Comparison of ENCODE assay signal across 1 cellular context in the genomic region with DNA sequence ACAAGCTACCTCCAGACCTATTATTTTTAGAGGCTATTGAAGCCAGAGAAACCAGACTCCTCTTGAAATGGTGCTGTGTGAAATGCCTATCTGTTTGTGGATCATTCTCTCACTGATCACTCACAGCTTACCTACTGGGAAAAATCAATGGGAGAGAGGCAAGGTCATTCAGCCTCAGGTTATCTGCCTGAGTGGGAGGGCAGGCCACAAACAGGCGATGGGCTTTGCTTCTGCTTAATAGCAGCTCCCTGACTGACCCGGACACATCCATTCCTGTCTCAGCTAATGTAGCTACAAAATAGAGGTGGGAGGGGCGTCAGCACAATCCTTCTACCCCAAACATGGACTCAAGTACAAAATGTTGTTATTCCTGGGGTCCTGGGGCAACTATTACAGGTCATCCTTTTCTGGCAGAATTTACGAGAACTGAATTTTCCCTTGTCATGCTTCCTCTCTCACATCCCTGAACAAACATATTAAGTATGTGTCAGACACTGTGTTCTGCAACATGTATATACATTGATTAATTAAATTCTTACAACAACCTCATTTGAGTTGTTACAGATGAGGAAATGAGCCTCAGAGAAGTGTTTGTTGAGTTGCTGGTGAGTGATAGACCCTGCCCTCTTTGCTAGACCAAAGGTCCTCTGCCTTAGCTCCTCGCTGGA.
TF ChIP-seq lines count a peak whose summit lies in the region.

No MANE protein-coding gene starts in this region.

TF ChIP-seq in WTC11, 78 proteins besides CTCF, POLR2A, EP300 and RAD21:
- TF ChIP-seq, protein P1, sequence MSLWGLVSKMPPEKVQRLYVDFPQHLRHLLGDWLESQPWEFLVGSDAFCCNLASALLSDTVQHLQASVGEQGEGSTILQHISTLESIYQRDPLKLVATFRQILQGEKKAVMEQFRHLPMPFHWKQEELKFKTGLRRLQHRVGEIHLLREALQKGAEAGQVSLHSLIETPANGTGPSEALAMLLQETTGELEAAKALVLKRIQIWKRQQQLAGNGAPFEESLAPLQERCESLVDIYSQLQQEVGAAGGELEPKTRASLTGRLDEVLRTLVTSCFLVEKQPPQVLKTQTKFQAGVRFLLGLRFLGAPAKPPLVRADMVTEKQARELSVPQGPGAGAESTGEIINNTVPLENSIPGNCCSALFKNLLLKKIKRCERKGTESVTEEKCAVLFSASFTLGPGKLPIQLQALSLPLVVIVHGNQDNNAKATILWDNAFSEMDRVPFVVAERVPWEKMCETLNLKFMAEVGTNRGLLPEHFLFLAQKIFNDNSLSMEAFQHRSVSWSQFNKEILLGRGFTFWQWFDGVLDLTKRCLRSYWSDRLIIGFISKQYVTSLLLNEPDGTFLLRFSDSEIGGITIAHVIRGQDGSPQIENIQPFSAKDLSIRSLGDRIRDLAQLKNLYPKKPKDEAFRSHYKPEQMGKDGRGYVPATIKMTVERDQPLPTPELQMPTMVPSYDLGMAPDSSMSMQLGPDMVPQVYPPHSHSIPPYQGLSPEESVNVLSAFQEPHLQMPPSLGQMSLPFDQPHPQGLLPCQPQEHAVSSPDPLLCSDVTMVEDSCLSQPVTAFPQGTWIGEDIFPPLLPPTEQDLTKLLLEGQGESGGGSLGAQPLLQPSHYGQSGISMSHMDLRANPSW (CRISPR knock-in tag; conservative IDR thresholded peaks at IDR 0.05; ENCODE audit: low read depth) = no peak
- TF ChIP-seq, protein P2, sequence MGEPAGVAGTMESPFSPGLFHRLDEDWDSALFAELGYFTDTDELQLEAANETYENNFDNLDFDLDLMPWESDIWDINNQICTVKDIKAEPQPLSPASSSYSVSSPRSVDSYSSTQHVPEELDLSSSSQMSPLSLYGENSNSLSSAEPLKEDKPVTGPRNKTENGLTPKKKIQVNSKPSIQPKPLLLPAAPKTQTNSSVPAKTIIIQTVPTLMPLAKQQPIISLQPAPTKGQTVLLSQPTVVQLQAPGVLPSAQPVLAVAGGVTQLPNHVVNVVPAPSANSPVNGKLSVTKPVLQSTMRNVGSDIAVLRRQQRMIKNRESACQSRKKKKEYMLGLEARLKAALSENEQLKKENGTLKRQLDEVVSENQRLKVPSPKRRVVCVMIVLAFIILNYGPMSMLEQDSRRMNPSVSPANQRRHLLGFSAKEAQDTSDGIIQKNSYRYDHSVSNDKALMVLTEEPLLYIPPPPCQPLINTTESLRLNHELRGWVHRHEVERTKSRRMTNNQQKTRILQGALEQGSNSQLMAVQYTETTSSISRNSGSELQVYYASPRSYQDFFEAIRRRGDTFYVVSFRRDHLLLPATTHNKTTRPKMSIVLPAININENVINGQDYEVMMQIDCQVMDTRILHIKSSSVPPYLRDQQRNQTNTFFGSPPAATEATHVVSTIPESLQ (CRISPR knock-in tag; IDR thresholded peaks at IDR 0.05) = no peak
- TF ChIP-seq ATF1 (CRISPR knock-in tag; IDR thresholded peaks at IDR 0.05) (no peak), TEAD4 (CRISPR knock-in tag; IDR thresholded peaks at IDR 0.05) (no peak), ZNF263 (CRISPR knock-in tag; IDR thresholded peaks at IDR 0.05; ENCODE audit: low read depth) (no peak)
